ENCODE assay signal across 18 cellular contexts in genomic region chr2:239580199-239580527, GRCh38.
DNase-seq lines count a peak whose midpoint lies in the region; ATAC-seq, FAIRE-seq and TF ChIP-seq lines count a peak whose summit lies in the region.
"Had no signal": no experiment of that assay in that cellular context is flagged by ENCODE, and none has a peak within 500 bp of the region (broad histone marks: within the 10 kb centered on the region; RNA-seq: fewer than 3 reads in every experiment).

No MANE protein-coding gene starts in this region.

- no peak overlapping the region for H3K27ac ChIP-seq in BLaER1

- H3K36me3 Mint-ChIP-seq in CD14-positive monocyte (no peaks in the 10 kb centered on the region), nephron progenitor cell (ENCODE audit: low read depth) (no peaks in the 10 kb centered on the region)
- no peaks in the 10 kb centered on the region for H3K36me3 Mint-ChIP-seq in stimulated activated naive CD8-positive, alpha-beta T cell treated with anti-CD3 and anti-CD28 coated beads, Interleukin-15, Interleukin-2, amounts not matched to agents 100 ng/mL and 50 ng/mL, for 24 hours (ENCODE audit: low read depth)

- no peak for TF ChIP-seq CTCF in CD14-positive monocyte (IDR thresholded peaks at IDR 0.05)
- no peak for TF ChIP-seq CTCF in nephron progenitor cell (IDR thresholded peaks at IDR 0.05)

- no peaks in the 10 kb centered on the region for H3K27me3 ChIP-seq in BLaER1
- H3K27me3 ChIP-seq: BE2C had no signal

- H3K9me3 Mint-ChIP-seq in CD14-positive monocyte (peaks cover 0 to 9% (median 6%) of the 10 kb centered on the region in 7 donors), nephron progenitor cell (peaks cover 5% of the 10 kb centered on the region)
- H3K9me3 Mint-ChIP-seq in stimulated activated naive CD8-positive, alpha-beta T cell treated with anti-CD3 and anti-CD28 coated beads, Interleukin-15, Interleukin-2, amounts not matched to agents 100 ng/mL and 50 ng/mL, for 24 hours = no peaks in the 10 kb centered on the region
- H3K9me3 Mint-ChIP-seq: IgD-negative memory B cell had no signal

- peak overlapping the region; percentile 17; the same call in 1 of the 2 replicates for H3K4me2 ChIP-seq in BLaER1

- peaks cover 3% of the 10 kb centered on the region for H3K4me1 Mint-ChIP-seq in CD14-positive monocyte
- H3K4me1 Mint-ChIP-seq in nephron progenitor cell = peaks cover 21% of the 10 kb centered on the region
- H3K4me1 Mint-ChIP-seq in stimulated activated naive CD8-positive, alpha-beta T cell treated with anti-CD3 and anti-CD28 coated beads, Interleukin-15, Interleukin-2, amounts not matched to agents 100 ng/mL and 50 ng/mL, for 24 hours (ENCODE audit: low read depth) = peaks cover 8% of the 10 kb centered on the region
- H3K4me1 Mint-ChIP-seq: IgD-negative memory B cell had no signal

- no peaks in the 10 kb centered on the region for H4K20me1 ChIP-seq in BLaER1

- FAIRE-seq in GM19239 (lab: Jason Lieb, UNC) = no peak
- FAIRE-seq: A204.1, G401.6, GM12891 had no signal

- H3K4me3 ChIP-seq in BLaER1 = no peak overlapping the region

- DNase-seq in CD14-positive monocyte (ENCODE audit: low spot score) (peak; percentile 5), nephron progenitor cell (no peak), NCI-H345 (lab: John Stamatoyannopoulos, UW) (no peak), GM19239 (ENCODE audit: insufficient read length, low spot score) (no peak)
- DNase-seq: BE2C; Calu3; CD4-positive, CD25-positive, alpha-beta regulatory T cell; DMS79 treated with DMSO at 0.1 percent for 48 hours; EL; HCEC 1CT; HFFc6 had no signal

- H3K4me3 Mint-ChIP-seq in CD14-positive monocyte (no peak overlapping the region), nephron progenitor cell (peak overlapping the region; percentile 37)
- H3K4me3 Mint-ChIP-seq in stimulated activated naive CD8-positive, alpha-beta T cell treated with anti-CD3 and anti-CD28 coated beads, Interleukin-15, Interleukin-2, amounts not matched to agents 100 ng/mL and 50 ng/mL, for 24 hours = no peak overlapping the region
- H3K4me3 Mint-ChIP-seq: CD4-positive, CD25-positive, alpha-beta regulatory T cell; HFFc6; IgD-negative memory B cell had no signal

- no peaks in the 10 kb centered on the region for H3K36me3 ChIP-seq in BLaER1
- H3K36me3 ChIP-seq: BE2C had no signal

- H3K9ac ChIP-seq in BLaER1 = no peak overlapping the region

- no peaks in the 10 kb centered on the region for H3K9me3 ChIP-seq in BLaER1
- H3K9me3 ChIP-seq: BE2C had no signal

- H3K27ac Mint-ChIP-seq in CD14-positive monocyte (peak overlapping the region in 1 of 7 donors; percentile 68), nephron progenitor cell (peak overlapping the region; percentile 74)
- H3K27ac Mint-ChIP-seq in stimulated activated naive CD8-positive, alpha-beta T cell treated with anti-CD3 and anti-CD28 coated beads, Interleukin-15, Interleukin-2, amounts not matched to agents 100 ng/mL and 50 ng/mL, for 24 hours = peak overlapping the region; percentile 24
- H3K27ac Mint-ChIP-seq: CD4-positive, CD25-positive, alpha-beta regulatory T cell; HFFc6; IgD-negative memory B cell had no signal

- ATAC-seq in GM21381 (IDR thresholded peaks at IDR 0.05; ENCODE audit: unreplicated experiment) = no peak

- peaks cover 0 to 7% (median 4%) of the 10 kb centered on the region in 3 donors for H3K27me3 Mint-ChIP-seq in CD14-positive monocyte (ENCODE audit: low read depth in 3 of 3)
- H3K27me3 Mint-ChIP-seq in nephron progenitor cell (ENCODE audit: low read depth, poor library complexity) = peaks cover 4% of the 10 kb centered on the region
- no peaks in the 10 kb centered on the region for H3K27me3 Mint-ChIP-seq in stimulated activated naive CD8-positive, alpha-beta T cell treated with anti-CD3 and anti-CD28 coated beads, Interleukin-15, Interleukin-2, amounts not matched to agents 100 ng/mL and 50 ng/mL, for 24 hours
- H3K27me3 Mint-ChIP-seq: CD4-positive, CD25-positive, alpha-beta regulatory T cell had no signal

- peaks cover 48% of the 10 kb centered on the region for H3K4me1 ChIP-seq in BLaER1
- H3K4me1 ChIP-seq: BE2C had no signal

- intact Hi-C loops in CD14-positive monocyte (cut with micrococcal nuclease) = no loop called here
